ENCODE assay signal across 10 cellular contexts in genomic region chr21:25370311-25370744, GRCh38.
DNase-seq lines count a peak whose midpoint lies in the region; ATAC-seq, FAIRE-seq and TF ChIP-seq lines count a peak whose summit lies in the region.
"Had no signal": no experiment of that assay in that cellular context is flagged by ENCODE, and none has a peak within 500 bp of the region (broad histone marks: within the 10 kb centered on the region; RNA-seq: fewer than 3 reads in every experiment).

No MANE protein-coding gene starts in this region.

- no peaks in the 10 kb centered on the region for H3K27me3 Mint-ChIP-seq in chondrocyte (ENCODE audit: low read depth)
- peaks cover 7% of the 10 kb centered on the region for H3K27me3 Mint-ChIP-seq in activated T-helper 2 cell treated with anti-CD3 and anti-CD28 coated beads, Interferon-gamma antibody, Interleukin-2, Interleukin-4, amounts not matched to agents 10 μg/mL and 5 μg/mL and 100 μg/mL, durations not matched to agents 14 hours and 24 hours and 36 hours (ENCODE audit: low read depth)
- no peaks in the 10 kb centered on the region for H3K27me3 Mint-ChIP-seq in glutamatergic neuron (ENCODE audit: unreplicated experiment)

- no peaks in the 10 kb centered on the region for H4K20me1 ChIP-seq in DND-41 (ENCODE audit: insufficient read depth, low read length)

- no peaks in the 10 kb centered on the region for H3K9me3 Mint-ChIP-seq in chondrocyte (ENCODE audit: low read depth)
- H3K9me3 Mint-ChIP-seq in activated T-helper 2 cell treated with anti-CD3 and anti-CD28 coated beads, Interferon-gamma antibody, Interleukin-2, Interleukin-4, amounts not matched to agents 10 μg/mL and 5 μg/mL and 100 μg/mL, durations not matched to agents 14 hours and 24 hours and 36 hours: no peaks in the 10 kb centered on the region
- H3K9me3 Mint-ChIP-seq in glutamatergic neuron (ENCODE audit: unreplicated experiment): peaks cover 2% of the 10 kb centered on the region
- H3K9me3 Mint-ChIP-seq: neural progenitor cell had no signal

- H3K4me1 ChIP-seq in DND-41 (ENCODE audit: insufficient read depth, low read length) (peaks cover 10% of the 10 kb centered on the region), pancreas (no peaks in the 10 kb centered on the region)

- H3K36me3 Mint-ChIP-seq in chondrocyte (ENCODE audit: low read depth) (no peaks in the 10 kb centered on the region), glutamatergic neuron (ENCODE audit: unreplicated experiment) (no peaks in the 10 kb centered on the region)
- no peaks in the 10 kb centered on the region for H3K36me3 Mint-ChIP-seq in activated T-helper 2 cell treated with anti-CD3 and anti-CD28 coated beads, Interferon-gamma antibody, Interleukin-2, Interleukin-4, amounts not matched to agents 10 μg/mL and 5 μg/mL and 100 μg/mL, durations not matched to agents 14 hours and 24 hours and 36 hours (ENCODE audit: low read depth)
- H3K36me3 Mint-ChIP-seq: neural progenitor cell had no signal

- H3K27ac Mint-ChIP-seq in chondrocyte (ENCODE audit: unreplicated experiment) (peak overlapping the region; percentile 51), glutamatergic neuron (ENCODE audit: unreplicated experiment) (no peak overlapping the region)
- no peak overlapping the region for H3K27ac Mint-ChIP-seq in activated T-helper 2 cell treated with anti-CD3 and anti-CD28 coated beads, Interferon-gamma antibody, Interleukin-2, Interleukin-4, amounts not matched to agents 10 μg/mL and 5 μg/mL and 100 μg/mL, durations not matched to agents 14 hours and 24 hours and 36 hours
- H3K27ac Mint-ChIP-seq: neural progenitor cell had no signal

- H2AFZ ChIP-seq in DND-41 (ENCODE audit: low read depth, low read length): no peak overlapping the region
- H2AFZ ChIP-seq: neural progenitor cell had no signal

- FAIRE-seq in pancreas (lab: Jason Lieb, UNC): no peak

- ATAC-seq in DND-41 (ENCODE audit: insufficient read depth, low read depth): 0 out of 3 replicates have a peak, but pooled peaks have one; percentile 31
- peak; percentile 77 to 93 (median 89) for ATAC-seq in pancreas
- no peak for ATAC-seq in HG02610 (IDR thresholded peaks at IDR 0.05; ENCODE audit: unreplicated experiment)
- no peak for ATAC-seq in HG03196 (IDR thresholded peaks at IDR 0.05; ENCODE audit: unreplicated experiment)
- ATAC-seq: HCT116 had no signal

- H3K9me3 ChIP-seq in DND-41 (ENCODE audit: insufficient read depth, low read length, severe bottlenecking) (no peaks in the 10 kb centered on the region), pancreas (no peaks in the 10 kb centered on the region)

- H3K4me3 ChIP-seq in DND-41 (ENCODE audit: low read depth in 1 of 2, low read length in 2 of 2) (no peak overlapping the region), pancreas (no peak overlapping the region)
- H3K4me3 ChIP-seq: neural progenitor cell had no signal

- no peaks in the 10 kb centered on the region for H3K36me3 ChIP-seq in DND-41 (ENCODE audit: insufficient read depth, low read length)
- no peaks in the 10 kb centered on the region for H3K36me3 ChIP-seq in pancreas
- H3K36me3 ChIP-seq: neural progenitor cell had no signal

- intact Hi-C loops in pancreas (cut with DNase I): no loop called here
- intact Hi-C loops in activated T-helper 2 cell treated with anti-CD3 and anti-CD28 coated beads, Interferon-gamma antibody, Interleukin-2, Interleukin-4, amounts not matched to agents 10 μg/mL and 5 μg/mL and 100 μg/mL, durations not matched to agents 14 hours and 24 hours and 36 hours (cut with micrococcal nuclease): no loop called here

- H3K79me2 ChIP-seq in DND-41 (ENCODE audit: insufficient read depth, low read length): no peaks in the 10 kb centered on the region

- H3K27ac ChIP-seq in DND-41 (ENCODE audit: low read length): no peak overlapping the region
- H3K27ac ChIP-seq in pancreas: peak overlapping the region; percentile 40 to 69 (median 66)
- H3K27ac ChIP-seq: neural progenitor cell had no signal

- DNase-seq in DND-41 (no peak), LHCN-M2 (ENCODE audit: low read depth) (peak; percentile 97), chondrocyte (ENCODE audit: low spot score) (peak; percentile 39), pancreas (peak in 5 of 6 donors; percentile 20 to 43 (median 32)), glutamatergic neuron (no peak)
- DNase-seq in activated T-helper 2 cell treated with anti-CD3 and anti-CD28 coated beads, Interferon-gamma antibody, Interleukin-2, Interleukin-4, amounts not matched to agents 10 μg/mL and 5 μg/mL and 100 μg/mL, durations not matched to agents 14 hours and 24 hours and 36 hours (ENCODE audit: low spot score): no peak

- no peak overlapping the region for H3K9ac ChIP-seq in DND-41 (ENCODE audit: low read depth, low read length)
- H3K9ac ChIP-seq: neural progenitor cell had no signal

- 51 to 58% methylated on average over 6 of the region's 6 CpGs for WGBS in pancreas, 2 donors

- H3K4me1 Mint-ChIP-seq in chondrocyte (ENCODE audit: low read depth) (peaks cover 9% of the 10 kb centered on the region), glutamatergic neuron (ENCODE audit: low read depth, unreplicated experiment) (peaks cover 5% of the 10 kb centered on the region)
- peaks cover 7% of the 10 kb centered on the region for H3K4me1 Mint-ChIP-seq in activated T-helper 2 cell treated with anti-CD3 and anti-CD28 coated beads, Interferon-gamma antibody, Interleukin-2, Interleukin-4, amounts not matched to agents 10 μg/mL and 5 μg/mL and 100 μg/mL, durations not matched to agents 14 hours and 24 hours and 36 hours (ENCODE audit: low read depth)
- H3K4me1 Mint-ChIP-seq: neural progenitor cell had no signal

- no peaks in the 10 kb centered on the region for H3K27me3 ChIP-seq in DND-41 (ENCODE audit: insufficient read depth, low read length, poor library complexity)
- peaks cover 0 to 8% (median under 1%) of the 10 kb centered on the region in 4 donors for H3K27me3 ChIP-seq in pancreas
- H3K27me3 ChIP-seq: neural progenitor cell had no signal

- no peak overlapping the region for H3K4me2 ChIP-seq in DND-41 (ENCODE audit: insufficient read depth, low read length)
- H3K4me2 ChIP-seq: neural progenitor cell had no signal

- H3K4me3 Mint-ChIP-seq in chondrocyte (ENCODE audit: unreplicated experiment): no peak overlapping the region
- H3K4me3 Mint-ChIP-seq in activated T-helper 2 cell treated with anti-CD3 and anti-CD28 coated beads, Interferon-gamma antibody, Interleukin-2, Interleukin-4, amounts not matched to agents 10 μg/mL and 5 μg/mL and 100 μg/mL, durations not matched to agents 14 hours and 24 hours and 36 hours (ENCODE audit: low read depth): no peak overlapping the region
- no peak overlapping the region for H3K4me3 Mint-ChIP-seq in glutamatergic neuron (ENCODE audit: unreplicated experiment)
- H3K4me3 Mint-ChIP-seq: neural progenitor cell had no signal

- TF ChIP-seq CTCF in DND-41 (IDR thresholded peaks at IDR 0.05; ENCODE audit: borderline replicate concordance, extremely low read depth, low read length, poor library complexity, severe bottlenecking) (no peak), chondrocyte (IDR thresholded peaks at IDR 0.05) (no peak), pancreas (IDR thresholded peaks at IDR 0.05) (no peak), glutamatergic neuron (IDR thresholded peaks at IDR 0.05; ENCODE audit: partially characterized antibody, unreplicated experiment) (no peak)

Comparison
In these comparisons a context has a peak if more than half of its experiments do, and no peak if none do; other contexts are left out.
1. ATAC-seq: peak in DND-41 (single experiment) and pancreas (4 of 4); none in HG02610 (single experiment) and HG03196 (single experiment).
2. DNase-seq: peak in LHCN-M2 (single experiment), chondrocyte (single experiment) and pancreas (5 of 6); none in DND-41 (single experiment), activated T-helper 2 cell treated with anti-CD3 and anti-CD28 coated beads, Interferon-gamma antibody, Interleukin-2, Interleukin-4, amounts not matched to agents 10 μg/mL and 5 μg/mL and 100 μg/mL, durations not matched to agents 14 hours and 24 hours and 36 hours (single experiment) and glutamatergic neuron (single experiment).